Comparison of ENCODE assay signal across 8 cellular contexts in the genomic region with DNA sequence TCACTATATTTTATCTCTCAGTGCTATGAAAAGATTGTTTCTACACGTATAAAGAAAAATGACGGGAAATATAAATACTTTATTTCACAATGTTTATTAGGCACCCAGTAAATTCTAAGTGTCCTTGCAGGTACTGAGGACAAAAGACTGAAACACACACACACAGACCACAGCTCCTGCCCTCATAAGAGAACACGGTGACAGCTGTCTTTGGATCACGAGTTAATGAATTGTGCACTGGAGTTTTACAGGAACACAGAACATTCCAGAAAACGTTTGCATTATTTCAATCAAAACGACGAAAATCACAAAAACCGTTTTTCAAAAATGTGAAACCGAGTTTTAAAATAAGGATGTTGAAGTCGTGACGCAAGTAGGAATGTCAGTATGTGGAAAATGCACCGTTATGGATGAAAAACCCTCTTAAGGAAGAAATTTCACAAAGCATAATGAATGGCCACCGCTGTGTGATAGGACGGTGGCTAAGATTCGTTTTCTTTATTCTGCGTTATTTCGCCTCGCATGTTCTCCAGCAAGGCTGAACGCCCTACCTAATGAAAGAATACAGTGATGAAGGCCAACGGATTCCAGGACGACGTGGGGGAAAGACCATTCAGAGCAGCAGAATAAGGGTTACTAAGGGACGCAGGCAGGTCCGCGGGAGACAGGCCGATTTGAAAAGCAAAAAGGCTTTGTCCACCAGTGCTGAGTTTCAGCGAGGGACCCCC. TPM values are rescaled to one million over a fixed set of nuclear protein-coding genes. Genes with fewer than 3 reads are reported as not detected.
DNase-seq lines count a peak whose midpoint lies in the region; ATAC-seq and TF ChIP-seq lines count a peak whose summit lies in the region.

No MANE protein-coding gene starts in this region.

- no peaks in the 10 kb centered on the region for H3K9me3 Mint-ChIP-seq in dendritic cell treated with granulocyte-macrophage colony-stimulating factor and Interleukin-4, amounts not matched to agents 40 ng/mL and 50 ng/mL, for 4 days
- H3K9me3 Mint-ChIP-seq in naive thymus-derived CD8-positive, alpha-beta T cell, result peaks cover 0 to 4% (median 0%) of the 10 kb centered on the region in 9 donors

- intact Hi-C loops in A673 (cut with micrococcal nuclease; ENCODE audit: unreplicated experiment), result no loop called here
- intact Hi-C loops in dendritic cell treated with granulocyte-macrophage colony-stimulating factor and Interleukin-4, amounts not matched to agents 40 ng/mL and 50 ng/mL, for 4 days (cut with micrococcal nuclease), result no loop called here

- H3K4me1 ChIP-seq in A673 (ENCODE audit: insufficient read depth, low read length, poor library complexity, severe bottlenecking), result no peaks in the 10 kb centered on the region

- CTCF ChIA-PET in A673 (lab: Charles Lee), result no interaction called here

- H3K36me3 ChIP-seq in A673 (ENCODE audit: insufficient read depth, low read length, poor library complexity, severe bottlenecking), result no peaks in the 10 kb centered on the region

- TF ChIP-seq CTCF in A673 (conservative IDR thresholded peaks at IDR 0.05; ENCODE audit: low read depth, low read length), result no peak

- H3K4me3 Mint-ChIP-seq in dendritic cell treated with granulocyte-macrophage colony-stimulating factor and Interleukin-4, amounts not matched to agents 40 ng/mL and 50 ng/mL, for 4 days, result peak overlapping the region; percentile 95
- H3K4me3 Mint-ChIP-seq in naive thymus-derived CD8-positive, alpha-beta T cell, result peak overlapping the region; percentile 90 to 98 (median 95)

- peak; percentile 18 for DNase-seq in A673 (ENCODE audit: low spot score)
- peak; percentile 4 for DNase-seq in NCI-H1694 (lab: John Stamatoyannopoulos, UW)
- DNase-seq in naive thymus-derived CD8-positive, alpha-beta T cell, result no peak
- DNase-seq in OCI-M2 (lab: John Stamatoyannopoulos, UW; ENCODE audit: unreplicated experiment), result no peak

- H3K27me3 Mint-ChIP-seq in dendritic cell treated with granulocyte-macrophage colony-stimulating factor and Interleukin-4, amounts not matched to agents 40 ng/mL and 50 ng/mL, for 4 days, result no peaks in the 10 kb centered on the region
- H3K27me3 Mint-ChIP-seq in naive thymus-derived CD8-positive, alpha-beta T cell, result peaks cover 0 to 6% (median 0%) of the 10 kb centered on the region in 5 donors

- H3K9me3 ChIP-seq in A673 (ENCODE audit: low read depth, low read length, poor library complexity, severe bottlenecking), result no peaks in the 10 kb centered on the region

- peaks cover 5% of the 10 kb centered on the region for H3K4me1 Mint-ChIP-seq in dendritic cell treated with granulocyte-macrophage colony-stimulating factor and Interleukin-4, amounts not matched to agents 40 ng/mL and 50 ng/mL, for 4 days (ENCODE audit: low read depth)
- H3K4me1 Mint-ChIP-seq in naive thymus-derived CD8-positive, alpha-beta T cell, result peaks cover 7 to 14% (median 8%) of the 10 kb centered on the region in 4 donors

- POLR2A ChIA-PET in A673 (lab: Charles Lee; ENCODE audit: low non-redundant PET), result no interaction called here
- POLR2A ChIA-PET in naive thymus-derived CD8-positive, alpha-beta T cell (lab: Charles Lee), result interaction anchor here (1.7 kb wide), 1 partner anchor 61 kb away, joined by 5 read pairs; no protein-coding TSS in a partner anchor

- H3K36me3 Mint-ChIP-seq in dendritic cell treated with granulocyte-macrophage colony-stimulating factor and Interleukin-4, amounts not matched to agents 40 ng/mL and 50 ng/mL, for 4 days (ENCODE audit: low read depth), result peaks cover 13% of the 10 kb centered on the region
- no peaks in the 10 kb centered on the region for H3K36me3 Mint-ChIP-seq in naive thymus-derived CD8-positive, alpha-beta T cell

- BruUV-seq in A673 (replicated peaks; lab: Mats Ljungman, UMichigan), result TSS peak; percentile 78

- H3K4me3 ChIP-seq in A673 (ENCODE audit: low read depth, low read length, poor library complexity, severe bottlenecking), result peak overlapping the region; percentile 70

- H3K27me3 ChIP-seq in A673 (replicated peaks; ENCODE audit: insufficient read depth, low read depth, low read length, poor library complexity), result no peaks in the 10 kb centered on the region

- H3K27ac Mint-ChIP-seq in dendritic cell treated with granulocyte-macrophage colony-stimulating factor and Interleukin-4, amounts not matched to agents 40 ng/mL and 50 ng/mL, for 4 days, result peak overlapping the region; percentile 99
- peak overlapping the region; percentile 95 to 100 (median 99) for H3K27ac Mint-ChIP-seq in naive thymus-derived CD8-positive, alpha-beta T cell

- ATAC-seq in GM18861 (IDR thresholded peaks at IDR 0.05; ENCODE audit: unreplicated experiment) (peak; percentile 10), GM21737 (IDR thresholded peaks at IDR 0.05; ENCODE audit: unreplicated experiment) (no peak), HG02571 (IDR thresholded peaks at IDR 0.05; ENCODE audit: unreplicated experiment) (no peak)
- ATAC-seq in naive thymus-derived CD8-positive, alpha-beta T cell, result peak in 1 of 2 donors; percentile 6

- peak overlapping the region; percentile 97 for H3K27ac ChIP-seq in A673 (ENCODE audit: low read depth, low read length, poor library complexity, severe bottlenecking)

RNA-seq across cellular contexts. Expression of a gene that starts 24.2 kb away (rescaled TPM):
- total RNA-seq in A673 (2021), result 47.2 and 48.2 TPM in 2 replicates
- 10 to 100 TPM; 14.9 to 20.7 TPM for total RNA-seq in naive thymus-derived CD8-positive, alpha-beta T cell
- 1 to 10 TPM; 2.9 to 5.7 (median 4.7) TPM for polyA plus RNA-seq in naive thymus-derived CD8-positive, alpha-beta T cell

RNA-seq across cellular contexts. Expression of a gene that starts 37.0 kb away (rescaled TPM):
- total RNA-seq in A673 (2021), result 18.3 and 21.8 TPM in 2 replicates
- 10 to 100 TPM in 1 of 2 experiments, 1 to 10 TPM in 1; 3.9 to 11.5 TPM for total RNA-seq in naive thymus-derived CD8-positive, alpha-beta T cell
- polyA plus RNA-seq in naive thymus-derived CD8-positive, alpha-beta T cell, result 1 to 10 TPM; 4.9 to 5.4 (median 5.3) TPM

Comparison
In these comparisons a context has a peak if more than half of its experiments do, and no peak if none do; other contexts are left out.
1. DNase-seq: peak in A673 (single experiment) and NCI-H1694 (single experiment); none in naive thymus-derived CD8-positive, alpha-beta T cell (0 of 10) and OCI-M2 (single experiment).